ENCODE assay signal across 8 cellular contexts in genomic region chr19:50025022-50025793, GRCh38. TPM values are rescaled to one million over a fixed set of nuclear protein-coding genes. Genes with fewer than 3 reads are reported as not detected.
A peak's percentile ranks its signal among the peaks of the same experiment; 100 is the strongest.
DNase-seq lines count a peak whose midpoint lies in the region; FAIRE-seq and TF ChIP-seq lines count a peak whose summit lies in the region.

VRK3 (minus strand) TSS chr19:50025372; CDS start chr19:50016162, 9,210 bp downstream.

- in situ Hi-C loops in HAP-1 (cut with MboI; ENCODE audit: low sequenced_read_pairs), result no loop called here

- peaks cover 20% of the 10 kb centered on the region for H3K36me3 Mint-ChIP-seq in nephron (ENCODE audit: low read depth)
- peaks cover 29% of the 10 kb centered on the region for H3K36me3 Mint-ChIP-seq in stimulated activated naive CD8-positive, alpha-beta T cell treated with anti-CD3 and anti-CD28 coated beads, Interleukin-15, Interleukin-2, amounts not matched to agents 100 ng/mL and 50 ng/mL, for 24 hours (ENCODE audit: low read depth)

- peak; percentile 99 for FAIRE-seq in G401.6 (lab: Jason Lieb, UNC)

- H3K4me1 Mint-ChIP-seq in nephron, result peaks cover 17% of the 10 kb centered on the region
- peaks cover 61% of the 10 kb centered on the region for H3K4me1 Mint-ChIP-seq in stimulated activated naive CD8-positive, alpha-beta T cell treated with anti-CD3 and anti-CD28 coated beads, Interleukin-15, Interleukin-2, amounts not matched to agents 100 ng/mL and 50 ng/mL, for 24 hours (ENCODE audit: low read depth)

- peak within 1 kb of the TSS; percentile 61 for H3K27ac ChIP-seq in MM.1S (ENCODE audit: low read length)

- peak within 1 kb of the TSS; percentile 96 for H2AFZ ChIP-seq in MM.1S (ENCODE audit: low read length)

- no peaks in the 10 kb centered on the region for H3K27me3 ChIP-seq in HAP-1 (ENCODE audit: low read depth)
- no peaks in the 10 kb centered on the region for H3K27me3 ChIP-seq in MM.1S (replicated peaks; ENCODE audit: insufficient read depth, low read length)

- peak within 1 kb of the TSS; percentile 95 for H3K4me2 ChIP-seq in MM.1S (ENCODE audit: low read depth, low read length)

- H3K9me2 ChIP-seq in MM.1S (replicated peaks; ENCODE audit: insufficient read depth, low read length), result no peaks in the 10 kb centered on the region

- H3K27ac Mint-ChIP-seq in nephron, result peak within 1 kb of the TSS; percentile 67 to 91 (median 88)
- peak within 1 kb of the TSS; percentile 100 for H3K27ac Mint-ChIP-seq in stimulated activated naive CD8-positive, alpha-beta T cell treated with anti-CD3 and anti-CD28 coated beads, Interleukin-15, Interleukin-2, amounts not matched to agents 100 ng/mL and 50 ng/mL, for 24 hours

- H3K4me3 ChIP-seq in HAP-1 (peak within 1 kb of the TSS; percentile 91), MM.1S (ENCODE audit: low read length) (peak within 1 kb of the TSS; percentile 96), fibroblast of the aortic adventitia (ENCODE audit: low read depth, low read length) (peak within 1 kb of the TSS; percentile 98)

- H3F3A ChIP-seq in MM.1S (ENCODE audit: insufficient read depth, low read length), result no peaks in the 10 kb centered on the region

- peak; percentile 99 for DNase-seq in HAP-1 (ENCODE audit: low spot score in 2 of 2)
- peak; percentile 99 for DNase-seq in MM.1S
- DNase-seq in SIG-M5 (lab: John Stamatoyannopoulos, UW), result peak; percentile 94
- DNase-seq in activated gamma-delta T cell (lab: John Stamatoyannopoulos, UW), result peak; percentile 94
- peak; percentile 100 for DNase-seq in fibroblast of the aortic adventitia (ENCODE audit: low read depth)

- H3K27me3 Mint-ChIP-seq in nephron (ENCODE audit: low read depth), result no peaks in the 10 kb centered on the region
- H3K27me3 Mint-ChIP-seq in stimulated activated naive CD8-positive, alpha-beta T cell treated with anti-CD3 and anti-CD28 coated beads, Interleukin-15, Interleukin-2, amounts not matched to agents 100 ng/mL and 50 ng/mL, for 24 hours, result peaks cover 4% of the 10 kb centered on the region

- H3K9me3 ChIP-seq in HAP-1 (peaks cover 6% of the 10 kb centered on the region; the same call in 1 of the 2 replicates), MM.1S (replicated peaks; ENCODE audit: insufficient read depth, low read length) (no peaks in the 10 kb centered on the region)

- H3K9ac ChIP-seq in MM.1S (ENCODE audit: low read length), result peak within 1 kb of the TSS; percentile 93

- no peaks in the 10 kb centered on the region for H3K9me3 Mint-ChIP-seq in nephron
- H3K9me3 Mint-ChIP-seq in stimulated activated naive CD8-positive, alpha-beta T cell treated with anti-CD3 and anti-CD28 coated beads, Interleukin-15, Interleukin-2, amounts not matched to agents 100 ng/mL and 50 ng/mL, for 24 hours, result peaks cover 4% of the 10 kb centered on the region

- H3K4me1 ChIP-seq in HAP-1, result peaks cover 5% of the 10 kb centered on the region; the same call in 1 of the 2 replicates
- H3K4me1 ChIP-seq in MM.1S (ENCODE audit: low read length), result no peaks in the 10 kb centered on the region

- H3K36me3 ChIP-seq in HAP-1 (replicated peaks) (no peaks in the 10 kb centered on the region), MM.1S (replicated peaks; ENCODE audit: insufficient read depth, low read length) (no peaks in the 10 kb centered on the region)

- 0 out of 2 replicates have a peak, but pooled peaks cover 2% of the 10 kb centered on the region for H4K20me1 ChIP-seq in MM.1S (ENCODE audit: insufficient read depth, low read length)

- 0 out of 2 replicates have a peak, but pooled peaks have one; percentile 14 for TF ChIP-seq CTCF in MM.1S (IDR thresholded peaks at IDR 0.05; ENCODE audit: low read length)
- TF ChIP-seq CTCF in fibroblast of the aortic adventitia (IDR thresholded peaks at IDR 0.05; ENCODE audit: insufficient read depth, low read length), result peak; percentile 20
- TF ChIP-seq CTCF in nephron (IDR thresholded peaks at IDR 0.05; ENCODE audit: unreplicated experiment in 3 of 3), result no peak

- H3K4me3 Mint-ChIP-seq in nephron, result peak within 1 kb of the TSS; percentile 94 to 97 (median 95)
- peak within 1 kb of the TSS; percentile 94 for H3K4me3 Mint-ChIP-seq in stimulated activated naive CD8-positive, alpha-beta T cell treated with anti-CD3 and anti-CD28 coated beads, Interleukin-15, Interleukin-2, amounts not matched to agents 100 ng/mL and 50 ng/mL, for 24 hours

- H3K79me2 ChIP-seq in MM.1S (ENCODE audit: low read length), result peaks cover 73% of the 10 kb centered on the region

RNA-seq across cellular contexts. Expression of gene VRK3, which starts in this region (rescaled TPM):
- 17.3 and 30.6 TPM in 2 replicates for total RNA-seq in fibroblast of the aortic adventitia (ENCODE audit: low replicate concordance)

Comparison
In these comparisons a context has a peak if more than half of its experiments do, and no peak if none do; other contexts are left out.
1. Peak in every context shown above with its lines: DNase-seq, H3K4me3 ChIP-seq and H3K27ac ChIP-seq.
2. CTCF ChIP-seq: peak in MM.1S (single experiment) and fibroblast of the aortic adventitia (single experiment); none in nephron (0 of 3).